ENCODE assay signal across 17 cellular contexts in genomic region chr4:1015746-1016145, GRCh38. TPM values are rescaled to one million over a fixed set of nuclear protein-coding genes. Genes with fewer than 3 reads are reported as not detected.
DNase-seq lines count a peak whose midpoint lies in the region; ATAC-seq, FAIRE-seq and TF ChIP-seq lines count a peak whose summit lies in the region.
"Had no signal": no experiment of that assay in that cellular context is flagged by ENCODE, and none has a peak within 500 bp of the region (broad histone marks: within the 10 kb centered on the region; RNA-seq: fewer than 3 reads in every experiment).

No MANE protein-coding gene starts in this region.

- no peak overlapping the region for H4K5ac ChIP-seq in H1 (ENCODE audit: insufficient read length, low read depth, low read length)

- H3K4me1 ChIP-seq in HEK293 (ENCODE audit: control insufficient read depth, insufficient read depth, low read length) (no peaks in the 10 kb centered on the region; the same call in 1 of the 2 replicates), H1 (replicated peaks in 1 of 4; ENCODE audit: control insufficient read depth in 3 of 4, insufficient read depth in 4 of 4, low read length in 3 of 4) (peaks cover 0 to 5% (median 2%) of the 10 kb centered on the region in 4 experiments; a peak in 5 of 7 replicates)

- H3K27me3 ChIP-seq in H1 (replicated peaks in 1 of 4; ENCODE audit: control insufficient read depth in 3 of 4, extremely low read depth in 1 of 4, insufficient read depth in 3 of 4, low read length in 3 of 4) = peaks cover 4 to 10% (median 7%) of the 10 kb centered on the region in 4 experiments

- H3K9me3 ChIP-seq in HEK293 (ENCODE audit: control insufficient read depth, insufficient read depth, low read depth, low read length) (no peaks in the 10 kb centered on the region), H1 (ENCODE audit: insufficient read depth in 2 of 2, low read depth in 1 of 2, low read length in 1 of 2) (no peaks in the 10 kb centered on the region)
- H3K9me3 ChIP-seq: A549 had no signal

- no peak overlapping the region for H4K91ac ChIP-seq in H1 (replicated peaks; ENCODE audit: insufficient read length, low read length)

- peaks cover 5 to 19% of the 10 kb centered on the region in 2 experiments for H4K20me1 ChIP-seq in H1 (replicated peaks in 1 of 2; ENCODE audit: control insufficient read depth in 1 of 2, insufficient read depth in 2 of 2, low read length in 2 of 2)

- no peak overlapping the region for H2AK5ac ChIP-seq in H1 (ENCODE audit: low read depth, low read length)

- TF ChIP-seq RAD21 in H1 (IDR thresholded peaks at IDR 0.05 in 1 of 2, conservative IDR thresholded peaks at IDR 0.05 in 1 of 2; ENCODE audit: low read depth in 2 of 2, low read length in 2 of 2) = no peak

- H2BK20ac ChIP-seq in H1 (ENCODE audit: low read length) = no peak overlapping the region

- no peak for TF ChIP-seq EP300 in H1 (IDR thresholded peaks at IDR 0.05; ENCODE audit: borderline replicate concordance in 1 of 2, low read depth in 2 of 2, low read length in 2 of 2)

- H3K56ac ChIP-seq in H1 (replicated peaks; ENCODE audit: insufficient read length, low read depth, low read length) = no peak overlapping the region

- no peak overlapping the region for H3K4me2 ChIP-seq in H1 (ENCODE audit: insufficient read depth in 1 of 2, low read depth in 2 of 2, low read length in 2 of 2)
- H3K4me2 ChIP-seq: A549 had no signal

- peak overlapping the region; percentile 24; the same call in 1 of the 2 replicates for H2BK5ac ChIP-seq in H1 (ENCODE audit: low read depth, low read length)

- POLR2A ChIA-PET in HEK293 (lab: Yijun Ruan, JAX) = no interaction called here
- POLR2A ChIA-PET in H1 (lab: Charles Lee; ENCODE audit: partially characterized antibody) = interaction anchor here (1.3 kb wide), 1 partner anchor 12 kb away, joined by 3 read pairs; no protein-coding TSS in a partner anchor

- no peak overlapping the region for H3K27ac ChIP-seq in HEK293 (ENCODE audit: extremely low read depth, low read depth, low read length)
- H3K27ac ChIP-seq in angular gyrus (ENCODE audit: low read depth, low read length) = peak overlapping the region; percentile 91
- H3K27ac ChIP-seq in H1 (ENCODE audit: low read depth, low read length) = no peak overlapping the region
- peak overlapping the region; percentile 87 for H3K27ac ChIP-seq in temporal lobe (ENCODE audit: low read depth, low read length)
- H3K27ac ChIP-seq: A549, GM23248, HL-60 had no signal

- H3K4me1 Mint-ChIP-seq in T-helper 2 cell treated with Interferon-gamma antibody and Interleukin-4, amounts not matched to agents 5 μg/mL and 100 μg/mL, for 36 hours (ENCODE audit: low read depth) = no peaks in the 10 kb centered on the region

- H3K79me1 ChIP-seq in H1 (ENCODE audit: low read depth, low read length) = peaks cover 6% of the 10 kb centered on the region

- H3K36me3 Mint-ChIP-seq in T-helper 2 cell treated with Interferon-gamma antibody and Interleukin-4, amounts not matched to agents 5 μg/mL and 100 μg/mL, for 36 hours (ENCODE audit: low read depth) = no peaks in the 10 kb centered on the region

- no peak for FAIRE-seq in H1 (lab: Jason Lieb, UNC)
- FAIRE-seq: A549, GM12878, GM18507 had no signal

- no peak for DNase-seq in H1 (ENCODE audit: low read depth in 1 of 2, low spot score in 2 of 2)
- no peak for DNase-seq in T-helper 2 cell treated with Interferon-gamma antibody and Interleukin-4, amounts not matched to agents 5 μg/mL and 100 μg/mL, for 36 hours (ENCODE audit: low spot score)
- DNase-seq in stimulated activated naive CD4-positive, alpha-beta T cell (lab: John Stamatoyannopoulos, UW) = no peak
- DNase-seq: CD4-positive, alpha-beta T cell; DMS79; GM23248; H9; KBM-7 had no signal

- H3K4ac ChIP-seq in H1 (replicated peaks; ENCODE audit: insufficient read length, low read depth, low read length) = no peak overlapping the region

- H2BK15ac ChIP-seq in H1 (ENCODE audit: low read length) = no peak overlapping the region

- CTCF ChIA-PET in HEK293 (lab: Yijun Ruan, JAX) (no interaction called here), H1 (lab: Charles Lee; ENCODE audit: partially characterized antibody) (interaction anchor here (1.4 kb wide), 1 partner anchor 11 kb away, joined by 3 read pairs; no protein-coding TSS in a partner anchor)

- no peak for TF ChIP-seq CTCF in HEK293 (tag by site-specific recombination; IDR thresholded peaks at IDR 0.05)
- no peak for TF ChIP-seq CTCF in H1 (IDR thresholded peaks at IDR 0.05; ENCODE audit: control extremely low read depth in 1 of 3, insufficient read depth in 1 of 3, low read depth in 1 of 3, low read length in 3 of 3)

- H3K14ac ChIP-seq in H1 (ENCODE audit: insufficient read length) = no peak overlapping the region

- TF ChIP-seq POLR2A in H1 (IDR thresholded peaks at IDR 0.05; ENCODE audit: control extremely low read depth in 1 of 2, low read depth in 2 of 2, low read length in 2 of 2) = no peak

- H3K27ac Mint-ChIP-seq in T-helper 2 cell treated with Interferon-gamma antibody and Interleukin-4, amounts not matched to agents 5 μg/mL and 100 μg/mL, for 36 hours = no peak overlapping the region
- H3K27ac Mint-ChIP-seq: CD4-positive, alpha-beta T cell; H9 had no signal

- ATAC-seq in HG03354 (IDR thresholded peaks at IDR 0.05; ENCODE audit: poor library complexity, severe bottlenecking, unreplicated experiment) = no peak
- ATAC-seq: A549, GM12878 had no signal

- 95% methylated on average over 10 of the region's 10 CpGs; no CpG with 5 or more reads in 1 of the 2 experiments for WGBS in H1 (ENCODE audit: extremely low coverage in 1 of 2, insufficient coverage in 1 of 2, insufficient read length in 1 of 2, insufficient replicate concordance in 2 of 2, low coverage in 1 of 2, low lambda C conversion rate in 2 of 2, missing lambda C conversion rate in 1 of 2), 2 experiments

- no peak overlapping the region for H3K18ac ChIP-seq in H1 (ENCODE audit: extremely low read depth, low read length)

- no peaks in the 10 kb centered on the region for H3K79me2 ChIP-seq in H1 (ENCODE audit: control insufficient read depth in 1 of 2, insufficient read depth in 2 of 2, low read length in 2 of 2)

- no peaks in the 10 kb centered on the region for H3K9me3 Mint-ChIP-seq in T-helper 2 cell treated with Interferon-gamma antibody and Interleukin-4, amounts not matched to agents 5 μg/mL and 100 μg/mL, for 36 hours
- H3K9me3 Mint-ChIP-seq: CD4-positive, alpha-beta T cell; H9 had no signal

- H3K36me3 ChIP-seq in HEK293 (ENCODE audit: control insufficient read depth in 2 of 2, insufficient read depth in 1 of 2, low read length in 2 of 2) (peaks cover 0 to 14% of the 10 kb centered on the region in 2 experiments; a peak in 1 of 3 replicates), H1 (ENCODE audit: control insufficient read depth in 2 of 4, insufficient read depth in 4 of 4, low read length in 3 of 4) (no peaks in the 10 kb centered on the region)

- H3K4me3 ChIP-seq in HEK293 (ENCODE audit: low read depth, low read length) (no peak overlapping the region), H1 (ENCODE audit: extremely low read depth in 1 of 4, insufficient read depth in 2 of 4, low read depth in 3 of 4, low read length in 4 of 4) (no peak overlapping the region)
- H3K4me3 ChIP-seq: A549, GM12878, GM23248 had no signal

- H3K9ac ChIP-seq in H1 (replicated peaks in 1 of 4; ENCODE audit: extremely low read depth in 1 of 4, low read depth in 3 of 4, low read length in 3 of 4) = no peak overlapping the region
- H3K9ac ChIP-seq: GM23248 had no signal

- H2BK120ac ChIP-seq in H1 (replicated peaks; ENCODE audit: low read depth, low read length) = no peak overlapping the region

- no peak overlapping the region for H3K4me3 Mint-ChIP-seq in T-helper 2 cell treated with Interferon-gamma antibody and Interleukin-4, amounts not matched to agents 5 μg/mL and 100 μg/mL, for 36 hours
- H3K4me3 Mint-ChIP-seq: CD4-positive, alpha-beta T cell; H9 had no signal

- peaks cover 7% of the 10 kb centered on the region; the same call in 1 of the 2 replicates for H3K23me2 ChIP-seq in H1 (ENCODE audit: low read depth, low read length)

- H2BK12ac ChIP-seq in H1 (ENCODE audit: low read depth, low read length) = no peak overlapping the region

- no peaks in the 10 kb centered on the region for H3K27me3 Mint-ChIP-seq in T-helper 2 cell treated with Interferon-gamma antibody and Interleukin-4, amounts not matched to agents 5 μg/mL and 100 μg/mL, for 36 hours (ENCODE audit: low read depth)

- no peak overlapping the region for H2AFZ ChIP-seq in H1 (ENCODE audit: low read length)
- H2AFZ ChIP-seq: GM23248 had no signal

- H3K23ac ChIP-seq in H1 (ENCODE audit: insufficient read length) = no peak overlapping the region

- H4K8ac ChIP-seq in H1 (ENCODE audit: extremely low read depth, insufficient read depth, low read length) = no peak overlapping the region

RNA-seq across cellular contexts. Expression of gene FGFRL1, which starts 4.3 kb away (rescaled TPM):
- total RNA-seq in H1 (2021; fragmentation: NEBNext Ultra II Directional; extraction: Animal tissue kit (Norgen Biotek cat#: 25700)) = 18.8 and 18.9 TPM in 2 replicates
- polyA plus RNA-seq in H1 (2011; rRNA removed) = 34.6 and 38.9 TPM in 2 replicates
- polyA plus RNA-seq in H1 (2011; cell fraction: cytosol; rRNA removed) = 27.7 TPM
- polyA plus RNA-seq in H1 (2011; cell fraction: nucleus; rRNA removed) = 30.1 TPM
- polyA plus RNA-seq in H1 (2012, experiment 1 of 2) = 12.6 to 21.8 TPM (median 19.7 TPM) in 4 replicates
- polyA plus RNA-seq in H1 (2012, experiment 2 of 2) = 15.6 TPM
- polyA plus RNA-seq in H1 (2013, experiment 1 of 2) = 21.1 TPM
- polyA plus RNA-seq in H1 (2013, experiment 2 of 2) = 22.9 TPM
- polyA minus RNA-seq in H1 (2011; rRNA and poly(A)+ RNA removed) = 72.8 and 101 TPM in 2 replicates
- 20.7 TPM for polyA minus RNA-seq in H1 (2011; cell fraction: cytosol; rRNA and poly(A)+ RNA removed)
- polyA minus RNA-seq in H1 (2011; cell fraction: nucleus; rRNA and poly(A)+ RNA removed) = 22.0 TPM
- 3.0 TPM for total RNA-seq in temporal lobe

RNA-seq across cellular contexts. Expression of gene SLC26A1, which starts 22.5 kb away (rescaled TPM):
- not detected in 2 replicates for total RNA-seq in H1 (2021; fragmentation: NEBNext Ultra II Directional; extraction: Animal tissue kit (Norgen Biotek cat#: 25700))
- 0.11 and 0.14 TPM in 2 replicates for polyA plus RNA-seq in H1 (2011; rRNA removed)
- polyA plus RNA-seq in H1 (2011; cell fraction: cytosol; rRNA removed) = 0.10 TPM
- 0.57 TPM for polyA plus RNA-seq in H1 (2011; cell fraction: nucleus; rRNA removed)
- 0.20 to 0.67 TPM (median 0.33 TPM) in 4 replicates for polyA plus RNA-seq in H1 (2012, experiment 1 of 2)
- 0.08 TPM for polyA plus RNA-seq in H1 (2012, experiment 2 of 2)
- polyA plus RNA-seq in H1 (2013, experiment 1 of 2) = 0.14 TPM
- polyA plus RNA-seq in H1 (2013, experiment 2 of 2) = 0.06 TPM
- 0.07 and 0.09 TPM in 2 replicates for polyA minus RNA-seq in H1 (2011; rRNA and poly(A)+ RNA removed)
- not detected for polyA minus RNA-seq in H1 (2011; cell fraction: cytosol; rRNA and poly(A)+ RNA removed)
- polyA minus RNA-seq in H1 (2011; cell fraction: nucleus; rRNA and poly(A)+ RNA removed) = 0.20 TPM
- 2.5 TPM for total RNA-seq in temporal lobe
- total RNA-seq: CD4-positive, alpha-beta T cell had no signal
- polyA plus RNA-seq: BJ had no signal

RNA-seq across cellular contexts. Expression of gene IDUA, which starts 28.9 kb away (rescaled TPM):
- total RNA-seq in H1 (2021; fragmentation: NEBNext Ultra II Directional; extraction: Animal tissue kit (Norgen Biotek cat#: 25700)) = 4.8 and 6.5 TPM in 2 replicates
- polyA plus RNA-seq in H1 (2011; rRNA removed) = 2.8 and 5.8 TPM in 2 replicates
- 3.5 TPM for polyA plus RNA-seq in H1 (2011; cell fraction: cytosol; rRNA removed)
- polyA plus RNA-seq in H1 (2011; cell fraction: nucleus; rRNA removed) = 30.1 TPM
- 1.3 to 4.4 TPM (median 2.7 TPM) in 4 replicates for polyA plus RNA-seq in H1 (2012, experiment 1 of 2)
- 1.2 TPM for polyA plus RNA-seq in H1 (2012, experiment 2 of 2)
- 2.0 TPM for polyA plus RNA-seq in H1 (2013, experiment 1 of 2)
- polyA plus RNA-seq in H1 (2013, experiment 2 of 2) = 2.1 TPM
- polyA minus RNA-seq in H1 (2011; rRNA and poly(A)+ RNA removed) = 0.93 and 1.1 TPM in 2 replicates
- polyA minus RNA-seq in H1 (2011; cell fraction: cytosol; rRNA and poly(A)+ RNA removed) = 2.7 TPM
- 8.1 TPM for polyA minus RNA-seq in H1 (2011; cell fraction: nucleus; rRNA and poly(A)+ RNA removed)
- total RNA-seq in temporal lobe = 5.4 TPM

RNA-seq across cellular contexts. Expression of gene DGKQ, which starts 42.4 kb away (rescaled TPM):
- total RNA-seq in H1 (2021; fragmentation: NEBNext Ultra II Directional; extraction: Animal tissue kit (Norgen Biotek cat#: 25700)) = 9.3 and 9.7 TPM in 2 replicates
- polyA plus RNA-seq in H1 (2011; rRNA removed) = 7.3 and 14.5 TPM in 2 replicates
- polyA plus RNA-seq in H1 (2011; cell fraction: cytosol; rRNA removed) = 11.1 TPM
- polyA plus RNA-seq in H1 (2011; cell fraction: nucleus; rRNA removed) = 97.1 TPM
- 6.3 to 10.5 TPM (median 9.8 TPM) in 4 replicates for polyA plus RNA-seq in H1 (2012, experiment 1 of 2)
- polyA plus RNA-seq in H1 (2012, experiment 2 of 2) = 5.8 TPM
- polyA plus RNA-seq in H1 (2013, experiment 1 of 2) = 5.9 TPM
- 5.2 TPM for polyA plus RNA-seq in H1 (2013, experiment 2 of 2)
- polyA minus RNA-seq in H1 (2011; rRNA and poly(A)+ RNA removed) = 3.4 and 6.0 TPM in 2 replicates
- polyA minus RNA-seq in H1 (2011; cell fraction: cytosol; rRNA and poly(A)+ RNA removed) = 10.1 TPM
- 13.6 TPM for polyA minus RNA-seq in H1 (2011; cell fraction: nucleus; rRNA and poly(A)+ RNA removed)
- total RNA-seq in temporal lobe = 4.9 TPM

Comparison
In these comparisons a context has a peak if more than half of its experiments do, and no peak if none do; other contexts are left out.
1. H3K27ac ChIP-seq: peak in angular gyrus (single experiment) and temporal lobe (single experiment); none in HEK293 (single experiment) and H1 (single experiment).